Comparison of ENCODE assay signal across 8 cellular contexts in the genomic region with DNA sequence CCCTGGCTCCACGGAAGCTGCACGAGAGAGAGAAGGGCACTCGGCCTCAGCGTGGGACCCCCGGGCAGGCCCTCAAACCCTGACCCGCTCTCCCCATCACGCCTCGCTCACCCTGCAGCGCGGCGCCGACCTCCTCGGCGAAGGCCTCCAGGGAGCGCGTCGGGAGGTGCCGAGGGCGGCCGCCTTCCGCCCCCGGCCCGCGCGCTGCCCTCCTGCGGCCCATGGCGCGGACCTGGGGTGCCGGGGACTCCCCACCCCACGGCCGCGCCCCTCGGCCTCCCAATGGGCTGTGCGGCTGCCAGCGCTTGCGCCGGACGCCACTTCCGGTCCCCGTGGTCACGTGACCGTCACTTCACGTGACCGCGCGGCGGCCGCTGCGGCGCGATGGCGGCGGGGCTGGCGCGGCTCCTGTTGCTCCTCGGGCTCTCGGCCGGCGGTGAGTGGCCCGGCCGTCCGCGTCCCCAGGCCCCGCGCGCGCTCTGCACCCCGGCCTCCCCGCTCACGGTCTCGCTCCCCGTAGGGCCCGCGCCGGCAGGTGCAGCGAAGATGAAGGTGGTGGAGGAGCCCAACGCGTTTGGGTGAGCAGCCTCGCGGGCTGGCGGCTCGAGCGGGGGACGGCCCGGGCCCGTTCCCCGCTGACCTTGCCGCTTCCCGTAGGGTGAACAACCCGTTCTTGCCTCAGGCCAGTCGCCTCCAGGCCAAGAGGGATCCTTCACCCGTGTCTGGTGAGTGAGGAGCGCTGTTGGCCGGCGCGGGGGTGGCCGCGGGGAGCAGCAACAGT. TPM values are rescaled to one million over a fixed set of nuclear protein-coding genes. Genes with fewer than 3 reads are reported as not detected.
DNase-seq lines count a peak whose midpoint lies in the region; ATAC-seq and TF ChIP-seq lines count a peak whose summit lies in the region.

GNPTG (plus strand) TSS at position 350 of the 781 bp plus-strand sequence; CDS start at position 385, 35 bp downstream.
TSR3 (minus strand) TSS at position 297 of the 781 bp plus-strand sequence; CDS start at position 223, 74 bp downstream.

- H3K27ac Mint-ChIP-seq in activated CD4-positive, alpha-beta T cell treated with anti-CD3 and anti-CD28 coated beads for 36 hours = peak within 1 kb of the TSS; percentile 79
- H3K27ac Mint-ChIP-seq in chondrocyte (ENCODE audit: unreplicated experiment) = peak within 1 kb of the TSS; percentile 84

- intact Hi-C loops in activated CD4-positive, alpha-beta T cell treated with anti-CD3 and anti-CD28 coated beads for 36 hours (cut with DNase I, micrococcal nuclease) = loop anchor here (1.0 to 5.0 kb wide), 9 partner anchors 8 to 421 kb away; partner anchors contain the start of genes CLCN7 (in 1 of the 2), EME2 (in 1 of the 2), MRPS34 (in 1 of the 2) and NME3 (in 1 of the 2)

- no peaks in the 10 kb centered on the region for H3K9me3 Mint-ChIP-seq in activated CD4-positive, alpha-beta T cell treated with anti-CD3 and anti-CD28 coated beads for 36 hours (ENCODE audit: low read depth)
- H3K9me3 Mint-ChIP-seq in chondrocyte (ENCODE audit: low read depth) = no peaks in the 10 kb centered on the region

- peak; percentile 70 for ATAC-seq in GM18502 (IDR thresholded peaks at IDR 0.05; ENCODE audit: poor library complexity, unreplicated experiment)
- ATAC-seq in HG02973 (IDR thresholded peaks at IDR 0.05; ENCODE audit: unreplicated experiment) = peak; percentile 47
- ATAC-seq in activated CD4-positive, alpha-beta T cell treated with anti-CD3 and anti-CD28 coated beads for 36 hours = peak; percentile 87

- H3K4me1 Mint-ChIP-seq in activated CD4-positive, alpha-beta T cell treated with anti-CD3 and anti-CD28 coated beads for 36 hours = peaks cover 37% of the 10 kb centered on the region
- peaks cover 40% of the 10 kb centered on the region for H3K4me1 Mint-ChIP-seq in chondrocyte (ENCODE audit: low read depth)

- H3K36me3 Mint-ChIP-seq in activated CD4-positive, alpha-beta T cell treated with anti-CD3 and anti-CD28 coated beads for 36 hours (ENCODE audit: low read depth) = peaks cover 3% of the 10 kb centered on the region
- H3K36me3 Mint-ChIP-seq in chondrocyte (ENCODE audit: low read depth) = peaks cover 2% of the 10 kb centered on the region

- no peak for TF ChIP-seq CTCF in chondrocyte (IDR thresholded peaks at IDR 0.05)

- CTCF ChIA-PET in activated CD4-positive, alpha-beta T cell treated with anti-CD3 and anti-CD28 coated beads for 36 hours (lab: Charles Lee) = interaction anchor here (0.6 to 0.7 kb wide), 2 partner anchors 32 to 350 kb away, joined by 3 read pairs; no protein-coding TSS in a partner anchor

- POLR2A ChIA-PET in activated CD4-positive, alpha-beta T cell treated with anti-CD3 and anti-CD28 coated beads for 36 hours (lab: Charles Lee) = no interaction called here

- peak; percentile 68 for DNase-seq in A172 (ENCODE audit: low spot score)
- peak; percentile 72 for DNase-seq in NCI-H2171 treated with DMSO at 0.1 percent for 48 hours (lab: John Stamatoyannopoulos, UW)
- DNase-seq in activated CD4-positive, alpha-beta T cell treated with anti-CD3 and anti-CD28 coated beads for 36 hours = peak; percentile 91
- DNase-seq in chondrocyte (ENCODE audit: low spot score) = no peak
- DNase-seq in kidney tubule cell (ENCODE audit: low spot score) = peak; percentile 89
- peak; percentile 67 to 79 for DNase-seq in stimulated activated CD4-positive, alpha-beta T cell treated with anti-CD3 and anti-CD28 coated beads, Interleukin-15, amount 100 ng/mL, for 48 hours (ENCODE audit: low read depth in 2 of 2)

- no peaks in the 10 kb centered on the region for H3K27me3 Mint-ChIP-seq in activated CD4-positive, alpha-beta T cell treated with anti-CD3 and anti-CD28 coated beads for 36 hours
- H3K27me3 Mint-ChIP-seq in chondrocyte (ENCODE audit: low read depth) = no peaks in the 10 kb centered on the region

- peak within 1 kb of the TSS; percentile 85 for H3K4me3 Mint-ChIP-seq in activated CD4-positive, alpha-beta T cell treated with anti-CD3 and anti-CD28 coated beads for 36 hours
- peak within 1 kb of the TSS; percentile 87 for H3K4me3 Mint-ChIP-seq in chondrocyte (ENCODE audit: unreplicated experiment)

RNA-seq across cellular contexts. Expression of gene GNPTG, which starts in this region (rescaled TPM):
- 45.8 and 61.0 TPM in 2 replicates for total RNA-seq in A172 (2014; rRNA removed; shearing (Covaris generic))
- total RNA-seq in activated CD4-positive, alpha-beta T cell treated with anti-CD3 and anti-CD28 coated beads for 36 hours = 10 to 100 TPM; 16.3 to 17.4 TPM
- total RNA-seq in chondrocyte = 58.3 to 68.4 TPM (median 60.7 TPM) in 3 replicates

RNA-seq across cellular contexts. Expression of gene TSR3, which starts in this region (rescaled TPM):
- 179 TPM in 2 replicates for total RNA-seq in A172 (2014; rRNA removed; shearing (Covaris generic))
- 10 to 100 TPM; 37.6 to 58.7 TPM for total RNA-seq in activated CD4-positive, alpha-beta T cell treated with anti-CD3 and anti-CD28 coated beads for 36 hours
- 52.2 to 56.8 TPM (median 56.0 TPM) in 3 replicates for total RNA-seq in chondrocyte
